In the genomic region with DNA sequence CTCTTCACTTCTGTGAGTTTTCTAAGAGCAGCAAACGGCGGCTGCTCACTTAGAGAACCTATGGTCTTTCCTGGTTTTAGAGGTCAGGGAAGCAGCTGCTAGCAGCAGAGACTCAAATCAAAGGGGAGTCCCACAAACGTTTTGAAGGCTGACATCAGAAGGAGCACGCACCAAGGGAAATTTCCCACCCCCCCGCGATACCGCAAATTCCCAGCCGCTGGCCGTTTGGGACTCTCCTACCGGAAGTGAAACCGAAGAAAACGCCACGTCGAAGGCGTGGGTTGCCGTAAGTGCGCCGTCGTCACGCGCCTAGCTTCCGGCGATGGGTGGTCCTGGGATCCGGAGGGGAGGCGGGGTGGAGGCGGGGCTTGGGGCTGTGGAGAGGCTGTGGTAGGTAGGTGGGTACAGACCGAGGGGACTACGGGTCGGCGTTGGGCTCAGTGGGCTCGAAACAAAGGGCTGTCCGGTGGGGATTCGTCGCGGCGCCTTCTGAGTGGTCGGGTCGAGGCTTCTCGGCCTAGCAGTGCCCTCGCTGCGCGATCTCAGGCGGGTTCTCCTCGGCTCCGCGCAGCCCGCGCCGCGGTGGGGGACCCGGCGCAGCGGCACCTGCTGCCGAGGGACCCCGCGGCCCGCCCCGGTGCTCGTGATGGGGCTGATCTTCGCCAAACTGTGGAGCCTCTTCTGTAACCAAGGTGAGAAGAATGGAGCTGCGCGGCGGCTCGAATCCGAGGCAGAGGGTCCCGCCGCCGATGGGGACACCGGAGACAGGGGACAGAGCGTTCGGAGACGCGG, we compare ENCODE assay signal across 8 cellular contexts. TPM values are rescaled to one million over a fixed set of nuclear protein-coding genes. Genes with fewer than 3 reads are reported as not detected.
DNase-seq lines count a peak whose midpoint lies in the region; ATAC-seq, FAIRE-seq and TF ChIP-seq lines count a peak whose summit lies in the region.

A gene with protein sequence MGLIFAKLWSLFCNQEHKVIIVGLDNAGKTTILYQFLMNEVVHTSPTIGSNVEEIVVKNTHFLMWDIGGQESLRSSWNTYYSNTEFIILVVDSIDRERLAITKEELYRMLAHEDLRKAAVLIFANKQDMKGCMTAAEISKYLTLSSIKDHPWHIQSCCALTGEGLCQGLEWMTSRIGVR (plus strand): TSS at position 440 of the 792 bp plus-strand sequence. CDS start 207 bp downstream, at position 647.

- H3K27me3 ChIP-seq in heart right ventricle (no peaks in the 10 kb centered on the region), upper lobe of left lung (no peaks in the 10 kb centered on the region)

- peak; percentile 82 for DNase-seq in GM12891 (ENCODE audit: insufficient read length, low spot score)
- DNase-seq in NCI-H1436 (lab: John Stamatoyannopoulos, UW) = peak; percentile 96
- peak; percentile 94 to 96 (median 95) for DNase-seq in T-helper 1 cell
- peak; percentile 99 for DNase-seq in amniotic epithelial cell (ENCODE audit: low read depth)
- peak; percentile 98 to 99 for DNase-seq in heart right ventricle
- peak; percentile 91 to 99 (median 97) for DNase-seq in posterior cingulate gyrus
- DNase-seq in upper lobe of left lung = peak; percentile 97 to 98

- H3K9me3 ChIP-seq in heart right ventricle (no peaks in the 10 kb centered on the region), upper lobe of left lung (no peaks in the 10 kb centered on the region)

- 0% methylated on average over 73 of the region's 73 CpGs for WGBS in heart right ventricle, 2 donors
- WGBS in upper lobe of left lung, 2 donors = 0 to 1% methylated on average over 34 to 49 of the region's 73 CpGs

- H3K4me1 ChIP-seq in heart right ventricle (peaks cover 0 to 47% (median 32%) of the 10 kb centered on the region in 9 donors), upper lobe of left lung (peaks cover 12 to 32% (median 16%) of the 10 kb centered on the region in 4 donors)

- peak in 3 of 4 donors; percentile 59 to 99 (median 98) for TF ChIP-seq EP300 in upper lobe of left lung (IDR thresholded peaks at IDR 0.05)

- peak within 1 kb of the TSS; percentile 90 to 99 (median 98) for H3K27ac ChIP-seq in heart right ventricle
- H3K27ac ChIP-seq in upper lobe of left lung = peak within 1 kb of the TSS; percentile 91 to 99 (median 94)

- peak; percentile 67; the same call in 1 of the 2 replicates for TF ChIP-seq POLR2A in GM12891 (IDR thresholded peaks at IDR 0.05; ENCODE audit: low read depth, low read length)
- TF ChIP-seq POLR2A in upper lobe of left lung (IDR thresholded peaks at IDR 0.05) = peak in 3 of 4 donors; percentile 51 to 85 (median 73)

- ATAC-seq in HG02798 (IDR thresholded peaks at IDR 0.05; ENCODE audit: poor library complexity, unreplicated experiment) (peak; percentile 90), heart right ventricle (peak; percentile 99 to 100 (median 99)), upper lobe of left lung (ENCODE audit: low FRiP score in 2 of 2) (peak; percentile 99 to 100)

- peak; percentile 99 for FAIRE-seq in GM12891 (lab: Jason Lieb, UNC)

- H3K4me3 ChIP-seq in heart right ventricle = peak within 1 kb of the TSS; percentile 61 to 97 (median 92)
- peak within 1 kb of the TSS; percentile 68 to 90 (median 76) for H3K4me3 ChIP-seq in upper lobe of left lung

- intact Hi-C loops in heart right ventricle (cut with DNase I) = loop anchor here in 1 of 10 donors (1.0 kb wide), 1 partner anchor 8 kb away; a partner anchor contains a TSS
- intact Hi-C loops in posterior cingulate gyrus (cut with DNase I) = loop anchor here (1.0 kb wide), 1 partner anchor 8 kb away; a partner anchor contains a TSS

- peak in 1 of 9 donors; percentile 25 for TF ChIP-seq CTCF in heart right ventricle (IDR thresholded peaks at IDR 0.05)
- peak in 2 of 6 experiments; percentile 2 to 30 for TF ChIP-seq CTCF in upper lobe of left lung (IDR thresholded peaks at IDR 0.05)

- H3K36me3 ChIP-seq in heart right ventricle = peaks cover 0 to 7% (median 0%) of the 10 kb centered on the region in 9 donors
- H3K36me3 ChIP-seq in upper lobe of left lung = no peaks in the 10 kb centered on the region

TF ChIP-seq in GM12891, 5 proteins besides CTCF, POLR2A, EP300 and RAD21:
- peak; percentile 76 for TF ChIP-seq SPI1 (IDR thresholded peaks at IDR 0.05; ENCODE audit: low read depth, low read length)
- TF ChIP-seq TAF1 (IDR thresholded peaks at IDR 0.05; ENCODE audit: low read depth, low read length) = peak; percentile 65
- TF ChIP-seq POLR2AphosphoS5 (IDR thresholded peaks at IDR 0.05; ENCODE audit: low read depth, low read length) = peak; percentile 81
- TF ChIP-seq POU2F2 (IDR thresholded peaks at IDR 0.05; ENCODE audit: low read depth, low read length) = no peak; the same call in 1 of the 2 replicates
TF ChIP-seq in GM12891: peak in this region for 3.

RNA-seq across cellular contexts. Expression of the gene that starts here (rescaled TPM):
- 7.3 TPM for polyA plus RNA-seq in GM12891 (2012; ENCODE audit: low read depth, missing spikeins)
- total RNA-seq in heart right ventricle (10 to 100 TPM in 1 of 10 donors, 1 to 10 TPM in 9; 4.8 to 10.9 (median 7.3) TPM), upper lobe of left lung (10 to 100 TPM in 2 of 6 donors, 1 to 10 TPM in 4; 6.2 to 31.3 (median 8.7) TPM)
- 1 to 10 TPM; 2.0 to 3.9 TPM for polyA plus RNA-seq in heart right ventricle

Comparison
In these comparisons a context has a peak if more than half of its experiments do, and no peak if none do; other contexts are left out.
1. Peak in every context shown above with its lines: DNase-seq, ATAC-seq, H3K4me3 ChIP-seq and H3K27ac ChIP-seq.